ENCODE assay signal across 8 cellular contexts in genomic region chr21:37367301-37367757, GRCh38. TPM values are rescaled to one million over a fixed set of nuclear protein-coding genes. Genes with fewer than 3 reads are reported as not detected.
DNase-seq lines count a peak whose midpoint lies in the region; ATAC-seq and TF ChIP-seq lines count a peak whose summit lies in the region.

No MANE protein-coding gene starts in this region.

- no peaks in the 10 kb centered on the region for H3K9me3 Mint-ChIP-seq in activated B cell treated with CpG ODN at 0.5 μM for 24 hours

- H3K4me1 ChIP-seq in gastroesophageal sphincter = peaks cover 5 to 50% (median 7%) of the 10 kb centered on the region in 3 donors

- CTCF ChIA-PET in activated B cell treated with CpG ODN at 0.5 μM for 24 hours (lab: Charles Lee) = no interaction called here

- peak; percentile 0 for ATAC-seq in GM21717 (IDR thresholded peaks at IDR 0.05; ENCODE audit: unreplicated experiment)
- ATAC-seq in activated B cell treated with CpG ODN at 0.5 μM for 24 hours (ENCODE audit: low read depth) = no peak
- ATAC-seq in gastroesophageal sphincter = no peak
- ATAC-seq in GM18517 (IDR thresholded peaks at IDR 0.05; ENCODE audit: unreplicated experiment) = no peak

- H3K27ac ChIP-seq in gastroesophageal sphincter = peak overlapping the region; percentile 95 to 100 (median 99)

- no CpG with 5 or more reads among the region's 75 CpGs for WGBS in gastroesophageal sphincter (ENCODE audit: low coverage in 1 of 2), 2 donors

- H3K9me3 ChIP-seq in gastroesophageal sphincter = no peaks in the 10 kb centered on the region

- peak overlapping the region; percentile 99 for H3K4me3 Mint-ChIP-seq in activated B cell treated with CpG ODN at 0.5 μM for 24 hours

- no peaks in the 10 kb centered on the region for H3K36me3 ChIP-seq in gastroesophageal sphincter

- H3K4me1 Mint-ChIP-seq in activated B cell treated with CpG ODN at 0.5 μM for 24 hours = peaks cover 57% of the 10 kb centered on the region

- TF ChIP-seq CTCF in AG10803 (conservative IDR thresholded peaks at IDR 0.05; ENCODE audit: low read length) = no peak
- TF ChIP-seq CTCF in activated B cell treated with CpG ODN at 0.5 μM for 24 hours (IDR thresholded peaks at IDR 0.05) = no peak
- TF ChIP-seq CTCF in gastroesophageal sphincter (IDR thresholded peaks at IDR 0.05) = peak in 1 of 4 experiments; percentile 3

- H3K4me3 ChIP-seq in AG10803 (ENCODE audit: low read length) (peak overlapping the region; percentile 85), gastroesophageal sphincter (peak overlapping the region; percentile 84 to 92), skeletal muscle cell (ENCODE audit: low read depth, low read length) (peak overlapping the region; percentile 69)

- no peak for TF ChIP-seq POLR2A in gastroesophageal sphincter (IDR thresholded peaks at IDR 0.05)

- POLR2A ChIA-PET in activated B cell treated with CpG ODN at 0.5 μM for 24 hours (lab: Charles Lee) = interaction anchor here (0.5 to 4.4 kb wide), 3 partner anchors 9 to 110 kb away, joined by 3 to 25 read pairs (median 4); partner anchors contain the start of gene VPS26C

- intact Hi-C loops in activated B cell treated with CpG ODN at 0.5 μM for 24 hours (cut with micrococcal nuclease) = loop anchor here (2.0 to 10.0 kb wide), 4 partner anchors 159 to 1815 kb away; partner anchors contain the start of genes HLCS and PSMG1

- no peaks in the 10 kb centered on the region for H3K27me3 Mint-ChIP-seq in activated B cell treated with CpG ODN at 0.5 μM for 24 hours

- TF ChIP-seq EP300 in gastroesophageal sphincter (IDR thresholded peaks at IDR 0.05) = no peak

- no peaks in the 10 kb centered on the region for H3K27me3 ChIP-seq in gastroesophageal sphincter

- peaks cover 10% of the 10 kb centered on the region for H3K36me3 Mint-ChIP-seq in activated B cell treated with CpG ODN at 0.5 μM for 24 hours (ENCODE audit: low read depth)

- no peak overlapping the region for H3K27ac Mint-ChIP-seq in activated B cell treated with CpG ODN at 0.5 μM for 24 hours

- no peak for DNase-seq in AG10803 (ENCODE audit: low read depth)
- DNase-seq in activated B cell treated with CpG ODN at 0.5 μM for 24 hours = no peak
- no peak for DNase-seq in skeletal muscle cell (ENCODE audit: low read depth)
- DNase-seq in HCEC 1CT = no peak
- no peak for DNase-seq in NCI-H1694 treated with DMSO at 0.1 percent for 48 hours (lab: John Stamatoyannopoulos, UW)

RNA-seq across cellular contexts. Expression of gene DYRK1A, which starts 0.8 kb away (rescaled TPM):
- total RNA-seq in activated B cell treated with CpG ODN at 0.5 μM for 24 hours = 93.4 and 99.9 TPM in 2 replicates
- total RNA-seq in gastroesophageal sphincter = 100 to 1,000 TPM in 1 of 4 donors, 10 to 100 TPM in 3; 85.1 to 102 (median 94.0) TPM
